ENCODE assay signal across 8 cellular contexts in genomic region chr7:111741811-111742240, GRCh38.
DNase-seq lines count a peak whose midpoint lies in the region; FAIRE-seq and TF ChIP-seq lines count a peak whose summit lies in the region.

No MANE protein-coding gene starts in this region.

- no peaks in the 10 kb centered on the region for H3K27me3 ChIP-seq in bronchial epithelial cell (ENCODE audit: control insufficient read depth, insufficient read depth, low read length)
- H3K27me3 ChIP-seq in kidney epithelial cell (ENCODE audit: control insufficient read depth, insufficient read depth, low read length) = no peaks in the 10 kb centered on the region

- H3K4me3 ChIP-seq in bronchial epithelial cell (ENCODE audit: low read depth, low read length) (no peak overlapping the region), kidney epithelial cell (ENCODE audit: low read depth, low read length) (no peak overlapping the region)

- FAIRE-seq in A204.1 (lab: Jason Lieb, UNC) (peak; percentile 87), bronchial epithelial cell (lab: Jason Lieb, UNC) (no peak)

- peak; percentile 68 for TF ChIP-seq CTCF in GM10266 (IDR thresholded peaks at IDR 0.05; ENCODE audit: control insufficient read depth, insufficient read depth, low read depth, missing control alignments)
- peak; percentile 76 for TF ChIP-seq CTCF in bronchial epithelial cell (IDR thresholded peaks at IDR 0.05; ENCODE audit: insufficient read depth, low read length, severe bottlenecking)
- TF ChIP-seq CTCF in kidney epithelial cell (IDR thresholded peaks at IDR 0.05; ENCODE audit: insufficient read depth, low read length, poor library complexity, severe bottlenecking) = peak; percentile 61

- peak; percentile 56 for DNase-seq in GM10266 (ENCODE audit: extremely low spot score)
- DNase-seq in HCEC 1CT = peak; percentile 61
- DNase-seq in LoVo (ENCODE audit: low spot score) = peak; percentile 83
- peak; percentile 84 for DNase-seq in RKO (ENCODE audit: low spot score)
- peak; percentile 80 for DNase-seq in bronchial epithelial cell (ENCODE audit: low read depth)
- DNase-seq in kidney epithelial cell (ENCODE audit: low read depth) = no peak
- peak; percentile 6 for DNase-seq in stimulated activated CD8-positive, alpha-beta memory T cell treated with anti-CD3 and anti-CD28 coated beads, Interleukin-12 subunit alpha, Interleukin-12 subunit beta, amount 100 ng/mL, for 1 hour (ENCODE audit: low read depth)

- H3K36me3 ChIP-seq in bronchial epithelial cell (ENCODE audit: control insufficient read depth, insufficient read depth, low read length) = peaks cover 3% of the 10 kb centered on the region
- H3K36me3 ChIP-seq in kidney epithelial cell (ENCODE audit: control insufficient read depth, insufficient read depth, low read length) = peaks cover 1% of the 10 kb centered on the region
